In the genomic region with DNA sequence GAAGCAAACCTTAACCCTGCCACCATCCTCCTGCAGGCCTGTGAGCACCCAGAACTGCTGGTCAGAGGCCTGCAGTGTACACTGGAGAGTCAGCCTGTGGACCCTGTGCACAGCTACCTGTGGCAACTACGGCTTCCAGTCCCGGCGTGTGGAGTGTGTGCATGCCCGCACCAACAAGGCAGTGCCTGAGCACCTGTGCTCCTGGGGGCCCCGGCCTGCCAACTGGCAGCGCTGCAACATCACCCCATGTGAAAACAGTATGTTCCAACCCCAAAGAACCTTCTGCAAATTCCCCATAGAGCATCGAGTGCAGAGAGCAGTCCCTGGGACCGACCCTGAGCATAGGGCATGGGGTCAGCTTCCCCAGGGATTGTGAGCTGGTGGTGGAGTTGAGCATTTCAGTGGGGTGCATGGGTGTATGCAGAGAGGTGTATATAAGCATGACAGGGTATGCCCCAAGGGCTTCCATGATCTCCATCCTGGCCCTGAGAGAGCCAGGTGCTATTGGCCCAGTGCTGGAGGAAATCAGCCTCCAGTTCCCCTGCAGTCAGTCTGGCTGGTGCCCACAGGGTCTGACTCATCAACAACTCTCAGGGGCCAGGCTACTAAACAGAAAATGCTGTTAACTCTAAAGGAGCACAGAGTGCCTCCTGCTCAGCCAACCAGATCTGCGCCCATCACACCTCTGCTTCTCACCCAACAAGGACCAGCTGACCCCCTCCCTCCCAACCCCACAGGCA, we compare ENCODE assay signal across 15 cellular contexts.
A peak's percentile ranks its signal among the peaks of the same experiment; 100 is the strongest.
DNase-seq lines count a peak whose midpoint lies in the region; ATAC-seq and TF ChIP-seq lines count a peak whose summit lies in the region.
"Had no signal": no experiment of that assay in that cellular context is flagged by ENCODE, and none has a peak within 500 bp of the region (broad histone marks: within the 10 kb centered on the region; RNA-seq: fewer than 3 reads in every experiment).

No MANE protein-coding gene starts in this region.

- H3K36me3 ChIP-seq in DND-41 (ENCODE audit: insufficient read depth, low read length) (no peaks in the 10 kb centered on the region), ascending aorta (peaks cover 0 to 4% of the 10 kb centered on the region in 2 donors)
- H3K36me3 ChIP-seq in CD8-positive, alpha-beta T cell (ENCODE audit: insufficient read depth, low read length) = no peaks in the 10 kb centered on the region

- H3K9me3 Mint-ChIP-seq in CD8-positive, alpha-beta T cell = peaks cover 9% of the 10 kb centered on the region

- CTCF ChIA-PET in CD8-positive, alpha-beta T cell (lab: Charles Lee) = no interaction called here

- no peak overlapping the region for H3K4me3 Mint-ChIP-seq in CD8-positive, alpha-beta T cell
- H3K4me3 Mint-ChIP-seq: activated CD4-positive, alpha-beta T cell treated with anti-CD3 and anti-CD28 coated beads, Interleukin-2, amount 10 ng/mL, durations not matched to agents 7 days and 5 days had no signal

- POLR2A ChIA-PET in CD8-positive, alpha-beta T cell (lab: Charles Lee) = no interaction called here

- H3K9me3 ChIP-seq in DND-41 (ENCODE audit: insufficient read depth, low read length, severe bottlenecking) (no peaks in the 10 kb centered on the region), ascending aorta (peaks cover 0 to 2% of the 10 kb centered on the region in 2 donors)
- no peaks in the 10 kb centered on the region for H3K9me3 ChIP-seq in CD8-positive, alpha-beta T cell (ENCODE audit: low read length)
- H3K9me3 ChIP-seq: Caco-2 had no signal

- H3K4me1 ChIP-seq in DND-41 (ENCODE audit: insufficient read depth, low read length) = no peaks in the 10 kb centered on the region
- peaks cover 0 to 6% of the 10 kb centered on the region in 2 donors for H3K4me1 ChIP-seq in ascending aorta
- no peaks in the 10 kb centered on the region for H3K4me1 ChIP-seq in CD8-positive, alpha-beta T cell (ENCODE audit: insufficient read depth, low read length)
- H3K4me1 ChIP-seq: Caco-2 had no signal

- H3K79me2 ChIP-seq in DND-41 (ENCODE audit: insufficient read depth, low read length) = no peaks in the 10 kb centered on the region

- H3K27me3 ChIP-seq in DND-41 (ENCODE audit: insufficient read depth, low read length, poor library complexity) = no peaks in the 10 kb centered on the region
- H3K27me3 ChIP-seq in ascending aorta = no peaks in the 10 kb centered on the region
- no peaks in the 10 kb centered on the region for H3K27me3 ChIP-seq in CD8-positive, alpha-beta T cell (ENCODE audit: insufficient read depth, low read length)

- no peaks in the 10 kb centered on the region for H3K4me1 Mint-ChIP-seq in CD8-positive, alpha-beta T cell (ENCODE audit: low read depth)
- H3K4me1 Mint-ChIP-seq: activated CD4-positive, alpha-beta T cell treated with anti-CD3 and anti-CD28 coated beads, Interleukin-2, amount 10 ng/mL, durations not matched to agents 7 days and 5 days had no signal

- H3K27ac Mint-ChIP-seq in CD8-positive, alpha-beta T cell = no peak overlapping the region
- H3K27ac Mint-ChIP-seq: activated CD4-positive, alpha-beta T cell treated with anti-CD3 and anti-CD28 coated beads, Interleukin-2, amount 10 ng/mL, durations not matched to agents 7 days and 5 days had no signal

- H3K27ac ChIP-seq in DND-41 (ENCODE audit: low read length) (no peak overlapping the region), ascending aorta (no peak overlapping the region)
- H3K27ac ChIP-seq in CD8-positive, alpha-beta T cell (ENCODE audit: low read depth, low read length) = no peak overlapping the region

- in situ Hi-C loops in astrocyte of the cerebellum (cut with HindIII; ENCODE audit: low sequenced_read_pairs) = no loop called here

- no peak for DNase-seq in DND-41
- DNase-seq in HT1080 (ENCODE audit: low read depth) = peak; percentile 76
- DNase-seq in astrocyte of the cerebellum (ENCODE audit: low read depth) = peak; percentile 53
- DNase-seq in myocyte (ENCODE audit: low read depth) = peak; percentile 65
- DNase-seq in ascending aorta (ENCODE audit: low spot score in 2 of 2) = no peak
- no peak for DNase-seq in CD8-positive, alpha-beta T cell
- no peak for DNase-seq in COR-L47 (lab: John Stamatoyannopoulos, UW)
- DNase-seq: activated CD4-positive, alpha-beta T cell treated with anti-CD3 and anti-CD28 coated beads, Interleukin-2, amount 10 ng/mL, durations not matched to agents 7 days and 5 days; anterior cingulate cortex; Caco-2; erythroblast; NCI-H2029 treated with DMSO at 0.1 percent for 48 hours; retina; SIG-M5 had no signal

- no peak overlapping the region for H3K4me2 ChIP-seq in DND-41 (ENCODE audit: insufficient read depth, low read length)

- H3K9ac ChIP-seq in DND-41 (ENCODE audit: low read depth, low read length) = no peak overlapping the region

- no peak for TF ChIP-seq CTCF in DND-41 (IDR thresholded peaks at IDR 0.05; ENCODE audit: borderline replicate concordance, extremely low read depth, low read length, poor library complexity, severe bottlenecking)
- TF ChIP-seq CTCF in astrocyte of the cerebellum (IDR thresholded peaks at IDR 0.05; ENCODE audit: low read depth, low read length, missing control alignments) = no peak
- no peak for TF ChIP-seq CTCF in ascending aorta (IDR thresholded peaks at IDR 0.05)
- TF ChIP-seq CTCF in CD8-positive, alpha-beta T cell (IDR thresholded peaks at IDR 0.05) = no peak

- intact Hi-C loops in ascending aorta (cut with DNase I) = no loop called here
- intact Hi-C loops in CD8-positive, alpha-beta T cell (cut with DNase I, micrococcal nuclease) = no loop called here

- no peaks in the 10 kb centered on the region for H3K36me3 Mint-ChIP-seq in CD8-positive, alpha-beta T cell

- no peak overlapping the region for H3K4me3 ChIP-seq in DND-41 (ENCODE audit: low read depth in 1 of 2, low read length in 2 of 2)
- H3K4me3 ChIP-seq in astrocyte of the cerebellum (ENCODE audit: low read depth, low read length) = no peak overlapping the region
- H3K4me3 ChIP-seq in ascending aorta = no peak overlapping the region
- H3K4me3 ChIP-seq in CD8-positive, alpha-beta T cell (ENCODE audit: low read depth, low read length) = no peak overlapping the region

- H4K20me1 ChIP-seq in DND-41 (ENCODE audit: insufficient read depth, low read length) = no peaks in the 10 kb centered on the region

- H3K27me3 Mint-ChIP-seq in CD8-positive, alpha-beta T cell (ENCODE audit: low read depth) = peaks cover 8% of the 10 kb centered on the region

- H2AFZ ChIP-seq in DND-41 (ENCODE audit: low read depth, low read length) = no peak overlapping the region

- ATAC-seq in DND-41 (ENCODE audit: insufficient read depth, low read depth) (peak; percentile 33; the same call in 1 of the 3 replicates), HG02840 (IDR thresholded peaks at IDR 0.05; ENCODE audit: low FRiP score, unreplicated experiment) (no peak)
- ATAC-seq in CD8-positive, alpha-beta T cell = no peak

Comparison
In these comparisons a context has a peak if more than half of its experiments do, and no peak if none do; other contexts are left out.
1. DNase-seq: peak in HT1080 (single experiment), astrocyte of the cerebellum (single experiment) and myocyte (single experiment); none in DND-41 (single experiment), ascending aorta (0 of 2), CD8-positive, alpha-beta T cell (0 of 7) and COR-L47 (single experiment).